Comparison of ENCODE assay signal across 30 cellular contexts in the genomic region with DNA sequence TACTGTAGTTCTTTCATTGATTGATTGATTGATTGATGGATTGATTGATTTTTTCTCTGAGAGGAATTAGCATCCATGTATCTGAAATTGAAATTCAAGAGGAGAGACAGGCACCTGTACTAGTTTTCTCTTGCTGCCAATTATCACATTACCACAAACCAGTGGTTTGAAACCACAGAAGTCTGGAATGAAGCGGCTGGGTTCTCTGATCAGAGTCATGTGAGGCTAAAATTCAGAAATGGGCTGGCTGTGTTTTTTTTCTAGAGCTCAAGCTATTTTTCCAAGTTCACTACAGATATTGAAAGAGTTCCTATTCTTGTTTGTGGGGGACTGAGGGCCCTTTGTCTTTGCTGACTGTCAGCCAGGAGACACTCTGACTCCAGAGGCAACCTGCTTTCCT. TPM values are rescaled to one million over a fixed set of nuclear protein-coding genes. Genes with fewer than 3 reads are reported as not detected.
DNase-seq lines count a peak whose midpoint lies in the region; ATAC-seq and TF ChIP-seq lines count a peak whose summit lies in the region.
"Had no signal": no experiment of that assay in that cellular context is flagged by ENCODE, and none has a peak within 500 bp of the region (broad histone marks: within the 10 kb centered on the region; RNA-seq: fewer than 3 reads in every experiment).

No MANE protein-coding gene starts in this region.

- H3K79me2 ChIP-seq in SK-N-SH (ENCODE audit: insufficient read depth): peaks cover 11% of the 10 kb centered on the region; the same call in 1 of the 2 replicates

- 83% methylated on average over 1 of the region's 1 CpG for WGBS in SK-N-SH (ENCODE audit: low lambda C conversion rate)

- H3K9me2 ChIP-seq in SK-N-SH: no peaks in the 10 kb centered on the region

- H3K9ac ChIP-seq in SK-N-SH: no peak overlapping the region

- no peak for DNase-seq in SK-N-SH
- DNase-seq in M059J (ENCODE audit: low read depth): peak; percentile 55
- DNase-seq in chondrocyte (ENCODE audit: low spot score): no peak
- DNase-seq in renal cortical epithelial cell (ENCODE audit: low read depth): peak; percentile 35
- DNase-seq in NCI-H2081 (lab: John Stamatoyannopoulos, UW): no peak
- DNase-seq in mesothelial cell of epicardium (ENCODE audit: low spot score in 2 of 2, unreplicated experiment in 2 of 2): no peak
- no peak for DNase-seq in immature natural killer cell
- DNase-seq: activated CD4-positive, alpha-beta T cell treated with anti-CD3 and anti-CD28 coated beads for 1 hour; activated effector memory CD4-positive, alpha-beta T cell treated with anti-CD3 and anti-CD28 coated beads, Interleukin-2, amount 50 U/mL, for 16 hours; activated T-cell treated with anti-CD3 and anti-CD28 coated beads for 4 hours; CD4-positive, alpha-beta memory T cell; colonic mucosa; effector memory CD4-positive, alpha-beta T cell; gastrocnemius medialis; H7; left ventricle myocardium inferior; naive thymus-derived CD4-positive, alpha-beta T cell; NCI-H1417 treated with DMSO at 0.1 percent for 48 hours; NCI-H2081 treated with DMSO at 0.1 percent for 48 hours; NCI-H345; psoas muscle; small intestine; stimulated activated CD4-positive, alpha-beta T cell treated with anti-CD3 and anti-CD28 coated beads, Interleukin-1b, Interleukin-23, amount 100 ng/mL, for 48 hours; stimulated activated CD8-positive, alpha-beta memory T cell treated with anti-CD3 and anti-CD28 coated beads, Interleukin-4, amount 100 ng/mL, for 48 hours; stimulated activated naive CD8-positive, alpha-beta T cell treated with anti-CD3 and anti-CD28 coated beads, Interleukin-15, amount 100 ng/mL, for 72 hours had no signal

- CTCF ChIA-PET in SK-N-SH (lab: Yijun Ruan, JAX): no interaction called here

- no peak overlapping the region for H2AFZ ChIP-seq in SK-N-SH (ENCODE audit: low read depth)

- no peak for TF ChIP-seq EP300 in SK-N-SH (IDR thresholded peaks at IDR 0.05; ENCODE audit: borderline replicate concordance in 1 of 2, low read depth in 1 of 2, low read length in 1 of 2)

- H3K27me3 ChIP-seq in SK-N-SH (ENCODE audit: insufficient read depth): no peaks in the 10 kb centered on the region
- H3K27me3 ChIP-seq: breast epithelium, colonic mucosa, gastrocnemius medialis, vagina had no signal

- peaks cover 6 to 10% of the 10 kb centered on the region in 2 experiments for H3K36me3 ChIP-seq in SK-N-SH (replicated peaks in 1 of 2; ENCODE audit: control insufficient read depth in 1 of 2, insufficient read depth in 2 of 2, low read length in 1 of 2)
- H3K36me3 ChIP-seq: breast epithelium, colonic mucosa, gastrocnemius medialis, vagina had no signal

- peak overlapping the region; percentile 54; the same call in 1 of the 2 replicates for H3K4me2 ChIP-seq in SK-N-SH

- H3K9me3 Mint-ChIP-seq in chondrocyte (ENCODE audit: low read depth) (no peaks in the 10 kb centered on the region), mesothelial cell of epicardium (no peaks in the 10 kb centered on the region), immature natural killer cell (no peaks in the 10 kb centered on the region)
- H3K9me3 Mint-ChIP-seq: CD4-positive, alpha-beta memory T cell; naive thymus-derived CD4-positive, alpha-beta T cell; stimulated activated naive CD8-positive, alpha-beta T cell treated with anti-CD3 and anti-CD28 coated beads, Interleukin-15, amount 100 ng/mL, for 72 hours had no signal

- H3K27me3 Mint-ChIP-seq in chondrocyte (ENCODE audit: low read depth) (no peaks in the 10 kb centered on the region), mesothelial cell of epicardium (ENCODE audit: low read depth) (no peaks in the 10 kb centered on the region), immature natural killer cell (ENCODE audit: low read depth in 3 of 3) (peaks cover 1 to 7% (median 3%) of the 10 kb centered on the region in 3 donors)
- H3K27me3 Mint-ChIP-seq: CD4-positive, alpha-beta memory T cell; stimulated activated naive CD8-positive, alpha-beta T cell treated with anti-CD3 and anti-CD28 coated beads, Interleukin-15, amount 100 ng/mL, for 72 hours had no signal

- H3K27ac Mint-ChIP-seq in chondrocyte (ENCODE audit: unreplicated experiment) (peak overlapping the region; percentile 88), mesothelial cell of epicardium (no peak overlapping the region), immature natural killer cell (peak overlapping the region in 1 of 6 donors; percentile 28)
- H3K27ac Mint-ChIP-seq: naive thymus-derived CD4-positive, alpha-beta T cell; stimulated activated naive CD8-positive, alpha-beta T cell treated with anti-CD3 and anti-CD28 coated beads, Interleukin-15, amount 100 ng/mL, for 72 hours had no signal

- ATAC-seq in SK-N-SH treated with all-trans-retinoic acid at 6 μM for 48 hours: no peak
- ATAC-seq: gastrocnemius medialis; naive thymus-derived CD4-positive, alpha-beta T cell; psoas muscle; stimulated activated naive CD8-positive, alpha-beta T cell treated with anti-CD3 and anti-CD28 coated beads, Interleukin-15, amount 100 ng/mL, for 72 hours had no signal

- TF ChIP-seq CTCF in SK-N-SH (IDR thresholded peaks at IDR 0.05) (no peak), chondrocyte (IDR thresholded peaks at IDR 0.05) (no peak), mesothelial cell of epicardium (IDR thresholded peaks at IDR 0.05; ENCODE audit: unreplicated experiment) (no peak)

- H3K9me3 ChIP-seq in SK-N-SH: no peaks in the 10 kb centered on the region
- H3K9me3 ChIP-seq: breast epithelium, colonic mucosa, gastrocnemius medialis, left ventricle myocardium inferior, psoas muscle, vagina had no signal

- no peak overlapping the region for H3K4me3 ChIP-seq in SK-N-SH (ENCODE audit: low read depth in 2 of 2, low read length in 1 of 2)
- H3K4me3 ChIP-seq: breast epithelium, colonic mucosa, gastrocnemius medialis, left ventricle myocardium inferior, psoas muscle, vagina had no signal

- H4K20me1 ChIP-seq in SK-N-SH (ENCODE audit: insufficient read depth): no peaks in the 10 kb centered on the region

- no peak for TF ChIP-seq RAD21 in SK-N-SH (IDR thresholded peaks at IDR 0.05; ENCODE audit: low read length)

- peaks cover 50% of the 10 kb centered on the region for H3K4me1 Mint-ChIP-seq in chondrocyte (ENCODE audit: low read depth)
- H3K4me1 Mint-ChIP-seq in mesothelial cell of epicardium: peaks cover 15% of the 10 kb centered on the region
- peaks cover 5 to 12% of the 10 kb centered on the region in 2 donors for H3K4me1 Mint-ChIP-seq in immature natural killer cell

- no peak overlapping the region for H3K4me3 Mint-ChIP-seq in chondrocyte (ENCODE audit: unreplicated experiment)
- no peak overlapping the region for H3K4me3 Mint-ChIP-seq in mesothelial cell of epicardium
- H3K4me3 Mint-ChIP-seq in immature natural killer cell: no peak overlapping the region
- H3K4me3 Mint-ChIP-seq: CD4-positive, alpha-beta memory T cell; stimulated activated naive CD8-positive, alpha-beta T cell treated with anti-CD3 and anti-CD28 coated beads, Interleukin-15, amount 100 ng/mL, for 72 hours had no signal

- peaks cover 13% of the 10 kb centered on the region for H3K36me3 Mint-ChIP-seq in chondrocyte (ENCODE audit: low read depth)
- H3K36me3 Mint-ChIP-seq in mesothelial cell of epicardium: peaks cover 21% of the 10 kb centered on the region
- peaks cover 19 to 36% (median 33%) of the 10 kb centered on the region in 3 donors for H3K36me3 Mint-ChIP-seq in immature natural killer cell

- peak overlapping the region; percentile 63 to 72; a peak in 3 of 4 replicates for H3K27ac ChIP-seq in SK-N-SH (ENCODE audit: low read depth in 2 of 2, low read length in 1 of 2)
- H3K27ac ChIP-seq: 22Rv1, breast epithelium, colonic mucosa, gastrocnemius medialis, left ventricle myocardium inferior, psoas muscle, vagina had no signal

- H3K4me1 ChIP-seq in SK-N-SH (ENCODE audit: control insufficient read depth in 1 of 2, insufficient read depth in 2 of 2, low read depth in 1 of 2, low read length in 1 of 2): peaks cover 2 to 31% of the 10 kb centered on the region in 2 experiments; a peak in 3 of 4 replicates
- H3K4me1 ChIP-seq: breast epithelium, colonic mucosa, gastrocnemius medialis, left ventricle myocardium inferior, psoas muscle, vagina had no signal

- H3F3A ChIP-seq in SK-N-SH (replicated peaks; ENCODE audit: insufficient read depth): peaks cover 21% of the 10 kb centered on the region

- POLR2A ChIA-PET in SK-N-SH (lab: Yijun Ruan, JAX): no interaction called here

RNA-seq across cellular contexts. Expression of gene NBPF3, which starts 10.0 kb away (rescaled TPM):
- polyA plus RNA-seq in SK-N-SH (2012; rRNA removed) (6.4 and 8.7 TPM in 2 replicates), immature natural killer cell (10 to 100 TPM in 1 of 3 donors, 1 to 10 TPM in 2; 3.2 to 12.7 (median 7.0) TPM)
- 5.4 and 6.7 TPM in 2 replicates for polyA plus RNA-seq in SK-N-SH (2012; cell fraction: cytosol; rRNA removed)
- 13.0 and 19.0 TPM in 2 replicates for polyA plus RNA-seq in SK-N-SH (2012; cell fraction: nucleus; rRNA removed)
- total RNA-seq in M059J (2014; rRNA removed; shearing (Covaris generic)): 21.0 and 21.6 TPM in 2 replicates
- total RNA-seq in chondrocyte (15.0 to 18.5 TPM (median 16.3 TPM) in 3 replicates), renal cortical epithelial cell (14.2 and 16.0 TPM in 2 replicates), mesothelial cell of epicardium (17.3 to 18.6 TPM (median 17.5 TPM) in 3 replicates)

RNA-seq across cellular contexts. Expression of gene ALPL, which starts 59.3 kb away (rescaled TPM):
- polyA plus RNA-seq in SK-N-SH (2012; rRNA removed) (0.69 and 1.3 TPM in 2 replicates), immature natural killer cell (not detected)
- polyA plus RNA-seq in SK-N-SH (2012; cell fraction: cytosol; rRNA removed): 0.33 and 0.68 TPM in 2 replicates
- polyA plus RNA-seq in SK-N-SH (2012; cell fraction: nucleus; rRNA removed): 0.51 and 0.93 TPM in 2 replicates
- total RNA-seq in M059J (2014; rRNA removed; shearing (Covaris generic)): 0.71 TPM in 1 of 2 replicates, not detected in the other
- total RNA-seq in chondrocyte (17.6 to 37.0 TPM (median 19.2 TPM) in 3 replicates), renal cortical epithelial cell (0.35 and 11.1 TPM in 2 replicates), mesothelial cell of epicardium (0.59 to 1.2 TPM (median 0.89 TPM) in 3 replicates)
- total RNA-seq: CD4-positive, alpha-beta memory T cell; naive thymus-derived CD4-positive, alpha-beta T cell; T-helper 1 cell treated with Interleukin-12 subunit alpha and Interleukin-12 subunit beta and Interleukin-4 antibody, amounts not matched to agents 30 ng/mL and 1 ng/mL, for 36 hours had no signal
- polyA plus RNA-seq: CD4-positive, alpha-beta memory T cell; naive thymus-derived CD4-positive, alpha-beta T cell had no signal

Comparison
In these comparisons a context has a peak if more than half of its experiments do, and no peak if none do; other contexts are left out.
1. DNase-seq: peak in M059J (single experiment) and renal cortical epithelial cell (single experiment); none in SK-N-SH (single experiment), chondrocyte (single experiment), NCI-H2081 (0 of 2), mesothelial cell of epicardium (0 of 2) and immature natural killer cell (0 of 3).